Comparison of ENCODE assay signal across 28 cellular contexts in the genomic region with DNA sequence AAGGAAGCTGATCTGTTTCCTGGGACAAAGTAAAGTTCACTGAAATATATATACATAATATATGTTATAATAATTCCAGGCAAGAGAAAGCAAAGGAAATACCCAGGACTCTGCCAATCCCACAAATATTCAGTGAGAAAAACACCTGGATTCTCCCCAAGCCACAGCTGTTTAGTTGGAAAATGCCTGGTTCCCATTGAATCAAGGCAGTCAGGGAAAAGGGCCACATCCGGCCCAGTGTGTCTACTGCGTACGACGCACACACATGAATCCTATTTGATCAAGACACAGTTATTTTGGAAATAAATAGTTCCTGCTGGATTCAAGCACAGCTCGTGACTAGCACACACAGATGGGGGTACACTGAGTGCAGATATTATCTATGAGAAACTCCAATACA. TPM values are rescaled to one million over a fixed set of nuclear protein-coding genes. Genes with fewer than 3 reads are reported as not detected.
"Had no signal": no experiment of that assay in that cellular context is flagged by ENCODE, and none has a peak within 500 bp of the region (broad histone marks: within the 10 kb centered on the region; RNA-seq: fewer than 3 reads in every experiment).

No MANE protein-coding gene starts in this region.

- H3K27ac Mint-ChIP-seq: activated CD4-positive, alpha-beta memory T cell treated with anti-CD3 and anti-CD28 coated beads for 36 hours; activated CD4-positive, alpha-beta T cell treated with anti-CD3 and anti-CD28 coated beads, Interleukin-2, amount 10 ng/mL, durations not matched to agents 7 days and 5 days; activated naive CD4-positive, alpha-beta T cell treated with anti-CD3 and anti-CD28 coated beads, Interleukin-2, amount 50 U/mL, for 72 hours; activated naive CD8-positive, alpha-beta T cell treated with anti-CD3 and anti-CD28 coated beads, Interleukin-2, amount 50 U/mL, for 24 hours had no signal

- H3K36me3 ChIP-seq: ascending aorta, SJCRH30 had no signal

- H3K4me3 Mint-ChIP-seq: activated CD4-positive, alpha-beta memory T cell treated with anti-CD3 and anti-CD28 coated beads for 36 hours; activated CD4-positive, alpha-beta T cell treated with anti-CD3 and anti-CD28 coated beads, Interleukin-2, amount 10 ng/mL, durations not matched to agents 7 days and 5 days; activated naive CD8-positive, alpha-beta T cell treated with anti-CD3 and anti-CD28 coated beads, Interleukin-2, amount 50 U/mL, for 24 hours; activated T-cell treated with anti-CD3 and anti-CD28 coated beads, Interleukin-2, amount 50 U/mL, for 4 hours had no signal

- H3K4me3 ChIP-seq: ascending aorta, SJCRH30 had no signal

- H3K27me3 ChIP-seq: ascending aorta, SJCRH30 had no signal

- H3K36me3 Mint-ChIP-seq: activated CD4-positive, alpha-beta memory T cell treated with anti-CD3 and anti-CD28 coated beads for 36 hours; activated naive CD4-positive, alpha-beta T cell treated with anti-CD3 and anti-CD28 coated beads, Interleukin-2, amount 50 U/mL, for 72 hours had no signal

- H3K9me3 ChIP-seq: ascending aorta, SJCRH30, SK-N-SH had no signal

- DNase-seq: activated CD4-positive, alpha-beta memory T cell treated with anti-CD3 and anti-CD28 coated beads for 36 hours; activated CD4-positive, alpha-beta T cell treated with anti-CD3 and anti-CD28 coated beads, Interleukin-2, amount 10 ng/mL, durations not matched to agents 7 days and 5 days; activated CD4-positive, CD25-positive, alpha-beta regulatory T cell; activated CD8-positive, alpha-beta memory T cell treated with anti-CD3 and anti-CD28 coated beads for 24 hours; activated effector memory CD4-positive, alpha-beta T cell treated with anti-CD3 and anti-CD28 coated beads, Interleukin-2, amount 50 U/mL, for 16 hours; activated naive CD4-positive, alpha-beta T cell treated with Interleukin-2 at 50 U/mL for 16 hours; activated naive CD8-positive, alpha-beta T cell treated with anti-CD3 and anti-CD28 coated beads, Interleukin-2, amount 50 U/mL, for 24 hours; activated T-cell treated with anti-CD3 and anti-CD28 coated beads, Interleukin-2, amount 50 U/mL, for 4 hours; amniotic stem cell; central memory CD4-positive, alpha-beta T cell; MV-4-11; NCI-H1092 treated with DMSO at 0.1 percent for 48 hours; NCI-H1417 treated with DMSO at 0.1 percent for 48 hours; NCI-H187; NCI-H2081; NCI-H510A treated with DMSO at 0.1 percent for 48 hours; NCI-H69; NK-92 treated with Interleukin-12 subunit alpha and Interleukin-12 subunit beta, amount 100 ng/mL, for 24 hours; OCI-M1; RPMI8226; SJCRH30; SK-N-SH; T-helper 1 cell had no signal

- H3K4me1 Mint-ChIP-seq: activated CD4-positive, alpha-beta T cell treated with anti-CD3 and anti-CD28 coated beads, Interleukin-2, amount 10 ng/mL, durations not matched to agents 7 days and 5 days; activated naive CD8-positive, alpha-beta T cell treated with anti-CD3 and anti-CD28 coated beads, Interleukin-2, amount 50 U/mL, for 24 hours had no signal

- H3K9me3 Mint-ChIP-seq: activated CD4-positive, alpha-beta memory T cell treated with anti-CD3 and anti-CD28 coated beads for 36 hours; activated CD4-positive, alpha-beta T cell treated with anti-CD3 and anti-CD28 coated beads, Interleukin-2, amount 10 ng/mL, durations not matched to agents 7 days and 5 days; activated naive CD4-positive, alpha-beta T cell treated with anti-CD3 and anti-CD28 coated beads, Interleukin-2, amount 50 U/mL, for 72 hours; activated naive CD8-positive, alpha-beta T cell treated with anti-CD3 and anti-CD28 coated beads, Interleukin-2, amount 50 U/mL, for 24 hours; activated T-cell treated with anti-CD3 and anti-CD28 coated beads, Interleukin-2, amount 50 U/mL, for 4 hours had no signal

RNA-seq across cellular contexts. Expression of a gene that starts 6.3 kb away (rescaled TPM):
- total RNA-seq: activated CD4-positive, alpha-beta memory T cell treated with anti-CD3 and anti-CD28 coated beads for 36 hours; activated CD4-positive, alpha-beta T cell treated with anti-CD3 and anti-CD28 coated beads, Interleukin-2, amount 10 ng/mL, durations not matched to agents 7 days and 5 days; activated naive CD4-positive, alpha-beta T cell treated with anti-CD3 and anti-CD28 coated beads, Interleukin-2, amount 50 U/mL, for 72 hours; ascending aorta; LHCN-M2; Right ventricle myocardium inferior; T-helper 2 cell treated with Interferon-gamma antibody and Interleukin-4, amounts not matched to agents 100 ng/mL and 5 ng/mL, for 36 hours had no signal
- polyA plus RNA-seq: SK-N-SH had no signal
